ENCODE assay signal across 20 cellular contexts in genomic region chr18:50961974-50962373, GRCh38. TPM values are rescaled to one million over a fixed set of nuclear protein-coding genes. Genes with fewer than 3 reads are reported as not detected.
DNase-seq lines count a peak whose midpoint lies in the region; ATAC-seq, FAIRE-seq and TF ChIP-seq lines count a peak whose summit lies in the region.
"Had no signal": no experiment of that assay in that cellular context is flagged by ENCODE, and none has a peak within 500 bp of the region (broad histone marks: within the 10 kb centered on the region; RNA-seq: fewer than 3 reads in every experiment).

No MANE protein-coding gene starts in this region.

- ATAC-seq in HG03280 (IDR thresholded peaks at IDR 0.05; ENCODE audit: unreplicated experiment), result no peak
- ATAC-seq: T-helper 17 cell had no signal

- TF ChIP-seq POLR2A in erythroblast (IDR thresholded peaks at IDR 0.05; ENCODE audit: low read length), result no peak

- H4K20me1 ChIP-seq in SU-DHL-6 (ENCODE audit: low read depth, low read length), result no peaks in the 10 kb centered on the region

- H3K9me3 ChIP-seq in SU-DHL-6 (ENCODE audit: insufficient read depth, low read length), result peaks cover 25% of the 10 kb centered on the region; the same call in 1 of the 2 replicates

- H3K9ac ChIP-seq in SU-DHL-6 (ENCODE audit: low read length), result no peak overlapping the region

- DNase-seq in D721Med (ENCODE audit: insufficient read length, low spot score), result no peak
- peak; percentile 5 for DNase-seq in HT1080 (ENCODE audit: low read depth)
- DNase-seq in erythroblast (lab: John Stamatoyannopoulos, UW), result peak; percentile 38 to 53
- DNase-seq in H4 (ENCODE audit: low spot score), result no peak
- DNase-seq in NCI-H524 treated with DMSO at 0.1 percent for 48 hours (lab: John Stamatoyannopoulos, UW), result no peak
- DNase-seq in middle frontal gyrus (ENCODE audit: extremely low spot score, low spot score), result no peak
- DNase-seq: AML-193, GF-D8, NCI-H1417 treated with DMSO at 0.1 percent for 48 hours, NCI-H1930, NCI-H345, NCI-H526, T-helper 17 cell had no signal

- no peaks in the 10 kb centered on the region for H3K9me2 ChIP-seq in SU-DHL-6 (replicated peaks; ENCODE audit: insufficient read depth, low read length)

- H3K27me3 ChIP-seq in SU-DHL-6 (ENCODE audit: low read length), result 0 out of 2 replicates have a peak, but pooled peaks cover 3% of the 10 kb centered on the region
- H3K27me3 ChIP-seq: SJSA1 had no signal

- H2AFZ ChIP-seq in SU-DHL-6 (ENCODE audit: low read depth, low read length, severe bottlenecking), result no peak overlapping the region

- peaks cover 7% of the 10 kb centered on the region; the same call in 1 of the 2 replicates for H3K36me3 ChIP-seq in SU-DHL-6 (ENCODE audit: low read length)
- H3K36me3 ChIP-seq: SJSA1 had no signal

- H3K79me2 ChIP-seq in SU-DHL-6 (ENCODE audit: insufficient read depth, low read length), result no peaks in the 10 kb centered on the region

- no peak overlapping the region for H3K27ac ChIP-seq in SU-DHL-6 (ENCODE audit: low read depth, low read length)
- H3K27ac ChIP-seq: C4-2B, HL-60, SJSA1 had no signal

- TF ChIP-seq CTCF in D721Med (IDR thresholded peaks at IDR 0.05; ENCODE audit: insufficient read depth, missing control alignments) (no peak), SU-DHL-6 (IDR thresholded peaks at IDR 0.05; ENCODE audit: insufficient read depth, low read length, poor library complexity, severe bottlenecking) (no peak)

- no peak overlapping the region for H3K4me2 ChIP-seq in SU-DHL-6 (ENCODE audit: low read depth, low read length, poor library complexity, severe bottlenecking)

- peak overlapping the region; percentile 1 for H3K4me3 ChIP-seq in SU-DHL-6 (ENCODE audit: insufficient read depth, low read length, poor library complexity, severe bottlenecking)
- H3K4me3 ChIP-seq: SJSA1 had no signal

- peak; percentile 38 for FAIRE-seq in D721Med (lab: Jason Lieb, UNC)
- FAIRE-seq: H54, HTR-8/SVneo had no signal

- no peaks in the 10 kb centered on the region for H3F3A ChIP-seq in SU-DHL-6 (ENCODE audit: insufficient read depth)

RNA-seq across cellular contexts. Expression of gene ELAC1, which starts 5.9 kb away (rescaled TPM):
- total RNA-seq in HT1080 (2014; rRNA removed; shearing (Covaris generic)), result 8.7 and 13.1 TPM in 2 replicates
- 15.2 and 18.8 TPM in 2 replicates for polyA plus RNA-seq in HT1080 (2015; cell fraction: cytosol; rRNA removed)
- 7.7 and 8.8 TPM in 2 replicates for polyA plus RNA-seq in HT1080 (2015; cell fraction: nucleus; rRNA removed)
- total RNA-seq in H4 (2014; rRNA removed; shearing (Covaris generic)), result 5.2 and 8.5 TPM in 2 replicates

Comparison
In these comparisons a context has a peak if more than half of its experiments do, and no peak if none do; other contexts are left out.
1. DNase-seq: peak in HT1080 (single experiment) and erythroblast (2 of 2); none in D721Med (single experiment), H4 (single experiment), NCI-H524 treated with DMSO at 0.1 percent for 48 hours (single experiment) and middle frontal gyrus (single experiment).